Comparison of ENCODE assay signal across 23 cellular contexts in the genomic region with DNA sequence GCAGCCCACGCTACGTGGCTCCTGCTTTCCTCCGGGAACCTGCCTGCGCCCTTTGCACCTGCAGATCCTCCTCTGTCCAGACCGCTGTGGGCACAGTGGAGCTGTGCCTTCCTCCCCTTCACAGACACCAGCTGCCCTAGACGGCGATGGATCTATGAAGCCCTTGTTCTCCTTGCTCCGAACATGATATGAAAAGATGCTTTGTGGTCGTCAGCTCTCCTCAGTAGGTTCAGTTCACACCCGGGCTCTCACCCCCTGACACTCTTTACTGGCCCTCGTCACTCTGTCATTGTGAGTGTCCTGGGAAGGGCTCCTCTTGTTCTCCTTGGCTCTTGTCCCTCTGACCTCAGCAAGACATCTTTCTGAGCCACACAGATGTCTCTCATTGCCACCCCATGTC. TPM values are rescaled to one million over a fixed set of nuclear protein-coding genes. Genes with fewer than 3 reads are reported as not detected.
A peak's percentile ranks its signal among the peaks of the same experiment; 100 is the strongest.
DNase-seq lines count a peak whose midpoint lies in the region; TF ChIP-seq lines count a peak whose summit lies in the region.
"Had no signal": no experiment of that assay in that cellular context is flagged by ENCODE, and none has a peak within 500 bp of the region (broad histone marks: within the 10 kb centered on the region; RNA-seq: fewer than 3 reads in every experiment).

No MANE protein-coding gene starts in this region.

- H2AFZ ChIP-seq in hepatocyte = no peak overlapping the region

- no peak overlapping the region for H3K4me2 ChIP-seq in hepatocyte
- H3K4me2 ChIP-seq: KMS-11 had no signal

- DNase-seq in Caco-2 (no peak), head of caudate nucleus (peak; percentile 27 to 90 (median 76)), posterior cingulate gyrus (peak in 7 of 10 donors; percentile 50 to 94 (median 63)), DMS53 (lab: John Stamatoyannopoulos, UW) (no peak), SK-N-DZ (ENCODE audit: low spot score) (no peak), hepatocyte (ENCODE audit: low spot score) (no peak), NCI-H2029 (lab: John Stamatoyannopoulos, UW) (no peak)
- peak; percentile 18 for DNase-seq in activated CD8-positive, alpha-beta memory T cell treated with anti-CD3 and anti-CD28 coated beads, Interleukin-2, amount 50 U/mL, for 48 hours
- DNase-seq: activated gamma-delta T cell; amniotic stem cell; Calu3; cerebellar nuclear complex; NCI-H1048; NCI-H526 treated with DMSO at 0.1 percent for 48 hours; SHP77; stimulated activated CD4-positive, alpha-beta T cell treated with anti-CD3 and anti-CD28 coated beads, Interleukin-4, amount 100 ng/mL, for 1 hour had no signal

- H3K79me2 ChIP-seq in hepatocyte = no peaks in the 10 kb centered on the region

- intact Hi-C loops in Caco-2 (cut with micrococcal nuclease; ENCODE audit: unreplicated experiment) (no loop called here), head of caudate nucleus (cut with DNase I) (loop anchor here (5.0 kb wide), 1 partner anchor 1273 kb away; no protein-coding TSS in a partner anchor), posterior cingulate gyrus (cut with DNase I) (no loop called here)

- peak overlapping the region; percentile 17 for H3K27ac Mint-ChIP-seq in Caco-2 (ENCODE audit: unreplicated experiment)
- H3K27ac Mint-ChIP-seq: WTC11 had no signal

- H3K4me1 ChIP-seq in Caco-2 (peaks cover 36% of the 10 kb centered on the region), hepatocyte (ENCODE audit: insufficient read depth) (peaks cover 9% of the 10 kb centered on the region)

- 77% methylated on average over 11 of the region's 11 CpGs for WGBS in hepatocyte (ENCODE audit: low lambda C conversion rate, missing lambda C conversion rate)

- H4K20me1 ChIP-seq in hepatocyte (ENCODE audit: insufficient read depth, poor library complexity, severe bottlenecking) = no peaks in the 10 kb centered on the region

- H3K27me3 ChIP-seq in Caco-2 (replicated peaks; ENCODE audit: control insufficient read depth, insufficient read depth, low read length) = no peaks in the 10 kb centered on the region
- H3K27me3 ChIP-seq in hepatocyte = no peaks in the 10 kb centered on the region

- H3K9me3 ChIP-seq in Caco-2 = no peaks in the 10 kb centered on the region
- no peaks in the 10 kb centered on the region for H3K9me3 ChIP-seq in hepatocyte (ENCODE audit: low read depth)
- H3K9me3 ChIP-seq: suprapubic skin had no signal

- no peak for TF ChIP-seq CTCF in Caco-2 (IDR thresholded peaks at IDR 0.05; ENCODE audit: insufficient read depth in 1 of 2, low read depth in 1 of 2, low read length in 1 of 2, severe bottlenecking in 1 of 2, unreplicated experiment in 1 of 2)
- no peak for TF ChIP-seq CTCF in hepatocyte (IDR thresholded peaks at IDR 0.05; ENCODE audit: poor library complexity)

- POLR2A ChIA-PET in Caco-2 (lab: Charles Lee) = no interaction called here

- H3K36me3 Mint-ChIP-seq in Caco-2 (ENCODE audit: insufficient read depth, unreplicated experiment) = no peaks in the 10 kb centered on the region

- H3K4me3 ChIP-seq in Caco-2 (ENCODE audit: low read depth, low read length) (no peak overlapping the region), hepatocyte (no peak overlapping the region)
- H3K4me3 ChIP-seq: suprapubic skin had no signal

- peaks cover 41% of the 10 kb centered on the region for H3K4me1 Mint-ChIP-seq in Caco-2 (ENCODE audit: low read depth, unreplicated experiment)

- H3K27ac ChIP-seq in hepatocyte = no peak overlapping the region
- H3K27ac ChIP-seq: KMS-11, suprapubic skin had no signal

- BruUV-seq in Caco-2 (replicated peaks; lab: Mats Ljungman, UMichigan) = no TSS peak

- H3K36me3 ChIP-seq in Caco-2 (ENCODE audit: control insufficient read depth, insufficient read depth, low read length) (peaks cover 1% of the 10 kb centered on the region; the same call in 1 of the 2 replicates), hepatocyte (replicated peaks; ENCODE audit: insufficient read depth, low read depth) (no peaks in the 10 kb centered on the region)
- H3K36me3 ChIP-seq: suprapubic skin had no signal

- H3K27me3 Mint-ChIP-seq in Caco-2 (ENCODE audit: insufficient read depth, unreplicated experiment) = peaks cover 8% of the 10 kb centered on the region

- no peaks in the 10 kb centered on the region for H3K9me3 Mint-ChIP-seq in Caco-2 (ENCODE audit: unreplicated experiment)
- H3K9me3 Mint-ChIP-seq: WTC11 had no signal

- no peaks in the 10 kb centered on the region for H3K9me2 ChIP-seq in hepatocyte (replicated peaks; ENCODE audit: insufficient read depth)

- CTCF ChIA-PET in Caco-2 (lab: Charles Lee) = interaction anchor here (0.7 to 1.2 kb wide), 3 partner anchors 25 to 1728 kb away, joined by 3 to 4 read pairs (median 4); no protein-coding TSS in a partner anchor

- no peak overlapping the region for H3K4me3 Mint-ChIP-seq in Caco-2 (ENCODE audit: unreplicated experiment)
- H3K4me3 Mint-ChIP-seq: WTC11 had no signal

RNA-seq across cellular contexts. Expression of a gene that starts 4.2 kb away (rescaled TPM):
- total RNA-seq in Caco-2 (2022) (5.6 and 8.7 TPM in 2 replicates), hepatocyte (1.2 and 2.0 TPM in 2 replicates)
- polyA plus RNA-seq in SK-N-DZ (2014; cell fraction: cytosol; rRNA removed) = 0.12 and 0.32 TPM in 2 replicates
- polyA plus RNA-seq in SK-N-DZ (2014; cell fraction: nucleus; rRNA removed) = 0.08 and 0.30 TPM in 2 replicates
- polyA plus RNA-seq in hepatocyte = 1.8 and 2.5 TPM in 2 replicates

RNA-seq across cellular contexts. Expression of a gene that starts 31.7 kb away (rescaled TPM):
- total RNA-seq in Caco-2 (2022) (not detected in 2 replicates), hepatocyte (0.53 and 0.56 TPM in 2 replicates)
- not detected in 2 replicates for polyA plus RNA-seq in SK-N-DZ (2014; cell fraction: cytosol; rRNA removed)
- not detected in 2 replicates for polyA plus RNA-seq in SK-N-DZ (2014; cell fraction: nucleus; rRNA removed)
- polyA plus RNA-seq in hepatocyte = 1.1 and 1.3 TPM in 2 replicates
- total RNA-seq: activated CD8-positive, alpha-beta memory T cell treated with anti-CD3 and anti-CD28 coated beads for 36 hours; Calu3; left lobe of liver; omental fat pad; suprapubic skin; T-helper 2 cell treated with Interferon-gamma antibody and Interleukin-4, amounts not matched to agents 100 ng/mL and 5 ng/mL, for 36 hours; WTC11 had no signal

RNA-seq across cellular contexts. Expression of a gene that starts 57.6 kb away (rescaled TPM):
- total RNA-seq in Caco-2 (2022) (not detected in 2 replicates), hepatocyte (not detected in 2 replicates)
- not detected in 2 replicates for polyA plus RNA-seq in SK-N-DZ (2014; cell fraction: cytosol; rRNA removed)
- not detected in 2 replicates for polyA plus RNA-seq in SK-N-DZ (2014; cell fraction: nucleus; rRNA removed)
- 0.39 TPM in 1 of 2 replicates, not detected in the other for polyA plus RNA-seq in hepatocyte
- total RNA-seq: activated CD8-positive, alpha-beta memory T cell treated with anti-CD3 and anti-CD28 coated beads for 36 hours; Calu3; omental fat pad; suprapubic skin; T-helper 2 cell treated with Interferon-gamma antibody and Interleukin-4, amounts not matched to agents 100 ng/mL and 5 ng/mL, for 36 hours; WTC11 had no signal

Comparison
In these comparisons a context has a peak if more than half of its experiments do, and no peak if none do; other contexts are left out.
1. DNase-seq: peak in activated CD8-positive, alpha-beta memory T cell treated with anti-CD3 and anti-CD28 coated beads, Interleukin-2, amount 50 U/mL, for 48 hours (single experiment), head of caudate nucleus (42 of 42) and posterior cingulate gyrus (7 of 10); none in Caco-2 (0 of 2), DMS53 (single experiment), SK-N-DZ (single experiment), hepatocyte (single experiment) and NCI-H2029 (single experiment).